29 cellular contexts compared by ENCODE assay signal in the genomic region with DNA sequence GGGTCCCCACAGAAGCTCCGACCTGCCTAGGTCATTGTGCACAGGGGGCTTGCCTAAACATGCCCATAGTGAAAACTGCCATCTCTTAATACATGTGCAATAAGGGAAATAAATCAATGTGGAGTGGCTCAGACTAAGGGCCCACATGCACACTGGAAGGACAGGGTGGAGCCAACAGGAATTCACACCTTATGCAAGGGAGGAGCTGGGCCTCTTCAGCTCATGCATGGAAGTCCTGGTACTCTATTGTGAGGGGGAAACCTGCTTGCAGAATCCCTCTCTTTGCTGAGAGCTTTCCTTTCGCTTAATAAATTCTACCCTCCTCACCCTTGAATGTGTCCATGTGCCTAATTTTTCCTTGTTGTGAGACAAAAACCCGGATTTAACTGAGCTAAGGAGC.
"Had no signal": no experiment of that assay in that cellular context is flagged by ENCODE, and none has a peak within 500 bp of the region (broad histone marks: within the 10 kb centered on the region; RNA-seq: fewer than 3 reads in every experiment).

No MANE protein-coding gene starts in this region.

- H3K4me1 Mint-ChIP-seq: memory B cell, naive B cell had no signal

- H3K9ac ChIP-seq: parathyroid adenoma had no signal

- H3K4me1 ChIP-seq: gastrocnemius medialis, parathyroid adenoma, right lobe of liver, thyroid gland had no signal

- H3K27ac ChIP-seq: dorsolateral prefrontal cortex, epithelial cell of prostate, gastrocnemius medialis, parathyroid adenoma, right lobe of liver, stomach, thyroid gland had no signal

- H3K36me3 Mint-ChIP-seq: memory B cell; naive B cell; natural killer cell treated with Interleukin-12 subunit alpha and Interleukin-12 subunit beta and Interleukin-15 and Interleukin-18, amount 100 ng/mL, for 72 hours; type B pancreatic cell had no signal

- H3K27me3 Mint-ChIP-seq: memory B cell, naive B cell, progenitor cell of endocrine pancreas, type B pancreatic cell had no signal

- H3K4me3 Mint-ChIP-seq: memory B cell; mesothelial cell of epicardium; naive B cell; natural killer cell treated with Interleukin-12 subunit alpha and Interleukin-12 subunit beta and Interleukin-15 and Interleukin-18, amount 100 ng/mL, for 72 hours; neural crest cell; type B pancreatic cell had no signal

- H3K27me3 ChIP-seq: dorsolateral prefrontal cortex, gastrocnemius medialis, right lobe of liver, stomach, thyroid gland had no signal

- H3K4me3 ChIP-seq: dorsolateral prefrontal cortex, gastrocnemius medialis, lung, mucosa of descending colon, right lobe of liver, stomach, thyroid gland had no signal

- ATAC-seq: esophagus mucosa; gastrocnemius medialis; left lobe of liver; mucosa of descending colon; natural killer cell treated with Interleukin-12 subunit alpha and Interleukin-12 subunit beta and Interleukin-15 and Interleukin-18, amount 100 ng/mL, for 72 hours; right lobe of liver had no signal

- H3K9me3 Mint-ChIP-seq: memory B cell; mesothelial cell of epicardium; natural killer cell treated with Interleukin-12 subunit alpha and Interleukin-12 subunit beta and Interleukin-15 and Interleukin-18, amount 100 ng/mL, for 72 hours; neural crest cell; type B pancreatic cell had no signal

- H3K79me2 ChIP-seq: parathyroid adenoma had no signal

- H3K9me3 ChIP-seq: gastrocnemius medialis, mucosa of descending colon, right lobe of liver, stomach, thyroid gland had no signal

- FAIRE-seq: colon, kidney, small intestine, urothelium cell line had no signal

- H3K27ac Mint-ChIP-seq: memory B cell; mesothelial cell of epicardium; naive B cell; natural killer cell treated with Interleukin-12 subunit alpha and Interleukin-12 subunit beta and Interleukin-15 and Interleukin-18, amount 100 ng/mL, for 72 hours; progenitor cell of endocrine pancreas; type B pancreatic cell had no signal

- DNase-seq: dorsolateral prefrontal cortex; effector CD4-positive, alpha-beta T cell; foreskin fibroblast; gastrocnemius medialis; head of caudate nucleus; kidney; mucosa of descending colon; naive B cell; right lobe of liver; small intestine; stimulated activated CD4-positive, alpha-beta T cell treated with anti-CD3 and anti-CD28 coated beads, Interleukin-15, amount 100 ng/mL, for 24 hours; stimulated activated CD4-positive, alpha-beta T cell treated with anti-CD3 and anti-CD28 coated beads, Interleukin-4, amount 100 ng/mL, for 1 hour; stimulated activated CD8-positive, alpha-beta memory T cell treated with anti-CD3 and anti-CD28 coated beads, Interleukin-4, amount 100 ng/mL, for 48 hours; stimulated activated naive CD4-positive, alpha-beta T cell; stomach; thyroid gland had no signal

- H3K36me3 ChIP-seq: gastrocnemius medialis, right lobe of liver, stomach, thyroid gland had no signal
